Comparison of ENCODE assay signal across 19 cellular contexts in the genomic region with DNA sequence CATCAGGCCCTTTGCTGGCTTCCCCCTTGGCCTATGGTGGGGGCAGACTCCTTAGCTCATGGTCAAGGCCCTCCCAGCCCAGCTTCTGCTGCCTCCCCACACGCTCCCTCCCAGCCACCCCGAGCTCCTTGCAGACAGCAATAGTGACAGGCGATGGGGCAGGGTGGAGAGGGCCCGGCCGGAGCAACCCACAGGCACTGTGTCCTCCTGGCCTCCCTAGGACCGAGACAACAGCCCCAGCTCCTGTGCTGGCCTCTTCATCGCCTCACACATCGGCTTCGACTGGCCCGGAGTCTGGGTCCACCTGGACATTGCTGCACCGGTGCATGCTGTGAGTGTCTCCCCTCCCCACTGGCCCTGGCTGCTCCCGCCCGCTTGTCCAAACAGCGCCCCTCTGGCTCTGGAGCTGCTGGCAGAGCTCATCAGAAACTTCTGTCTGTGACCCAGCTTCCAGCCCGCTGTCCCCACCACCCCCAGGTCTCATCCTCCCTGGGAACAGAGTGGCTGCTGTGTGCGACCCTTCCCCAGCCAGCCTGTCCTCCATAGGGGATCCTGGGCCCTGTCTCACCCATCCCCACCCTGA. TPM values are rescaled to one million over a fixed set of nuclear protein-coding genes. Genes with fewer than 3 reads are reported as not detected.
DNase-seq lines count a peak whose midpoint lies in the region; ATAC-seq, FAIRE-seq and TF ChIP-seq lines count a peak whose summit lies in the region.
"Had no signal": no experiment of that assay in that cellular context is flagged by ENCODE, and none has a peak within 500 bp of the region (broad histone marks: within the 10 kb centered on the region; RNA-seq: fewer than 3 reads in every experiment).

No MANE protein-coding gene starts in this region.

- H3K4me1 Mint-ChIP-seq in activated naive CD4-positive, alpha-beta T cell treated with anti-CD3 and anti-CD28 coated beads, Interleukin-2, amount 10 ng/mL, durations not matched to agents 7 days and 5 days: no peaks in the 10 kb centered on the region
- H3K4me1 Mint-ChIP-seq in activated CD4-positive, alpha-beta T cell treated with anti-CD3 and anti-CD28 coated beads, Interleukin-2, amount 10 ng/mL, durations not matched to agents 7 days and 5 days: no peaks in the 10 kb centered on the region
- H3K4me1 Mint-ChIP-seq in type B pancreatic cell (ENCODE audit: unreplicated experiment): no peaks in the 10 kb centered on the region

- H3K36me3 ChIP-seq in kidney (ENCODE audit: control insufficient read depth in 1 of 2, insufficient read depth in 2 of 2, low read length in 2 of 2) (peaks cover 0 to under 1% of the 10 kb centered on the region in 2 donors), lower lobe of right lung (peaks cover 20% of the 10 kb centered on the region)

- H3K9ac ChIP-seq in kidney (ENCODE audit: low read length in 2 of 2): no peak overlapping the region

- CTCF ChIA-PET in activated naive CD4-positive, alpha-beta T cell treated with anti-CD3 and anti-CD28 coated beads, Interleukin-2, amount 10 ng/mL, durations not matched to agents 7 days and 5 days (lab: Charles Lee): interaction anchor here (1.3 kb wide), 1 partner anchor 11 kb away, joined by 3 read pairs; no protein-coding TSS in a partner anchor
- CTCF ChIA-PET in activated CD4-positive, alpha-beta T cell treated with anti-CD3 and anti-CD28 coated beads, Interleukin-2, amount 10 ng/mL, durations not matched to agents 7 days and 5 days (lab: Charles Lee): interaction anchor here (1.5 kb wide), 2 partner anchors 11 to 63 kb away, joined by 4 to 5 read pairs; partner anchors contain the start of gene STX16

- no peaks in the 10 kb centered on the region for H3K27me3 ChIP-seq in lower lobe of right lung (ENCODE audit: low read depth)
- H3K27me3 ChIP-seq: body of pancreas had no signal

- H3K4me3 ChIP-seq in kidney (ENCODE audit: low read length in 2 of 2): no peak overlapping the region
- no peak overlapping the region for H3K4me3 ChIP-seq in lower lobe of right lung
- H3K4me3 ChIP-seq: body of pancreas, GM12878, psoas muscle had no signal

- no peak overlapping the region for H3K4me3 Mint-ChIP-seq in activated naive CD4-positive, alpha-beta T cell treated with anti-CD3 and anti-CD28 coated beads, Interleukin-2, amount 10 ng/mL, durations not matched to agents 7 days and 5 days
- H3K4me3 Mint-ChIP-seq in activated CD4-positive, alpha-beta T cell treated with anti-CD3 and anti-CD28 coated beads, Interleukin-2, amount 10 ng/mL, durations not matched to agents 7 days and 5 days: no peak overlapping the region
- H3K4me3 Mint-ChIP-seq in type B pancreatic cell: no peak overlapping the region
- H3K4me3 Mint-ChIP-seq: stimulated activated memory B cell treated with anti-CD40 and anti-IgM and Interleukin-4, amounts not matched to agents 10 μg/mL and 1 μg/mL and 100 μg/mL, for 72 hours had no signal

- H3K4me1 ChIP-seq in kidney (ENCODE audit: control insufficient read depth in 1 of 2, insufficient read depth in 1 of 2, low read depth in 1 of 2, low read length in 2 of 2) (peaks cover 0 to 2% of the 10 kb centered on the region in 2 donors), lower lobe of right lung (no peaks in the 10 kb centered on the region)
- H3K4me1 ChIP-seq: body of pancreas, psoas muscle had no signal

- POLR2A ChIA-PET in activated CD4-positive, alpha-beta T cell treated with anti-CD3 and anti-CD28 coated beads, Interleukin-2, amount 10 ng/mL, durations not matched to agents 7 days and 5 days (lab: Charles Lee): no interaction called here

- no peak for ATAC-seq in activated naive CD4-positive, alpha-beta T cell treated with anti-CD3 and anti-CD28 coated beads, Interleukin-2, amount 50 U/mL, for 72 hours
- no peak for ATAC-seq in lower lobe of right lung
- ATAC-seq: body of pancreas; GM12878; psoas muscle; stimulated activated memory B cell treated with anti-CD40 and anti-IgM and Interleukin-4, amounts not matched to agents 10 μg/mL and 1 μg/mL and 100 μg/mL, for 72 hours had no signal

- H3K9me3 Mint-ChIP-seq in activated naive CD4-positive, alpha-beta T cell treated with anti-CD3 and anti-CD28 coated beads, Interleukin-2, amount 50 U/mL, for 72 hours: no peaks in the 10 kb centered on the region
- no peaks in the 10 kb centered on the region for H3K9me3 Mint-ChIP-seq in activated naive CD4-positive, alpha-beta T cell treated with anti-CD3 and anti-CD28 coated beads, Interleukin-2, amount 10 ng/mL, durations not matched to agents 7 days and 5 days
- H3K9me3 Mint-ChIP-seq in activated CD4-positive, alpha-beta T cell treated with anti-CD3 and anti-CD28 coated beads, Interleukin-2, amount 10 ng/mL, durations not matched to agents 7 days and 5 days: no peaks in the 10 kb centered on the region
- no peaks in the 10 kb centered on the region for H3K9me3 Mint-ChIP-seq in type B pancreatic cell
- H3K9me3 Mint-ChIP-seq: stimulated activated memory B cell treated with anti-CD40 and anti-IgM and Interleukin-4, amounts not matched to agents 10 μg/mL and 1 μg/mL and 100 μg/mL, for 72 hours had no signal

- no peaks in the 10 kb centered on the region for H3K27me3 Mint-ChIP-seq in activated naive CD4-positive, alpha-beta T cell treated with anti-CD3 and anti-CD28 coated beads, Interleukin-2, amount 10 ng/mL, durations not matched to agents 7 days and 5 days
- no peaks in the 10 kb centered on the region for H3K27me3 Mint-ChIP-seq in activated CD4-positive, alpha-beta T cell treated with anti-CD3 and anti-CD28 coated beads, Interleukin-2, amount 10 ng/mL, durations not matched to agents 7 days and 5 days
- no peaks in the 10 kb centered on the region for H3K27me3 Mint-ChIP-seq in type B pancreatic cell
- H3K27me3 Mint-ChIP-seq: stimulated activated memory B cell treated with anti-CD40 and anti-IgM and Interleukin-4, amounts not matched to agents 10 μg/mL and 1 μg/mL and 100 μg/mL, for 72 hours had no signal

- DNase-seq in activated naive CD4-positive, alpha-beta T cell treated with anti-CD3 and anti-CD28 coated beads, Interleukin-2, amount 50 U/mL, for 72 hours (ENCODE audit: low spot score in 2 of 2): peak; percentile 1 to 50
- no peak for DNase-seq in activated naive CD4-positive, alpha-beta T cell treated with anti-CD3 and anti-CD28 coated beads, Interleukin-2, amount 10 ng/mL, durations not matched to agents 7 days and 5 days
- DNase-seq in activated CD4-positive, alpha-beta T cell treated with anti-CD3 and anti-CD28 coated beads, Interleukin-2, amount 10 ng/mL, durations not matched to agents 7 days and 5 days: peak; percentile 5
- DNase-seq in kidney (peak; percentile 68), type B pancreatic cell (ENCODE audit: extremely low spot score, unreplicated experiment) (peak; percentile 62), NCI-H1105 (lab: John Stamatoyannopoulos, UW) (no peak), lower lobe of right lung (no peak), NCI-H2227 treated with DMSO at 0.1 percent for 48 hours (lab: John Stamatoyannopoulos, UW) (no peak)
- DNase-seq: hippocampal formation; mesenchymal stem cell; MM.1S; NCI-H226; stimulated activated CD4-positive, alpha-beta T cell treated with anti-CD3 and anti-CD28 coated beads, Interleukin-2, amount 100 ng/mL, for 48 hours; T1000 had no signal

- no peak for TF ChIP-seq CTCF in kidney (IDR thresholded peaks at IDR 0.05; ENCODE audit: borderline replicate concordance, extremely low read depth, insufficient read depth)
- TF ChIP-seq CTCF in type B pancreatic cell (conservative IDR thresholded peaks at IDR 0.05): no peak
- no peak for TF ChIP-seq CTCF in lower lobe of right lung (IDR thresholded peaks at IDR 0.05)

- no peaks in the 10 kb centered on the region for H3K9me3 ChIP-seq in kidney (ENCODE audit: control insufficient read depth in 1 of 2, low read length in 2 of 2)
- no peaks in the 10 kb centered on the region for H3K9me3 ChIP-seq in lower lobe of right lung
- H3K9me3 ChIP-seq: body of pancreas, psoas muscle had no signal

- H3K36me3 Mint-ChIP-seq in activated naive CD4-positive, alpha-beta T cell treated with anti-CD3 and anti-CD28 coated beads, Interleukin-2, amount 50 U/mL, for 72 hours: no peaks in the 10 kb centered on the region
- no peaks in the 10 kb centered on the region for H3K36me3 Mint-ChIP-seq in activated naive CD4-positive, alpha-beta T cell treated with anti-CD3 and anti-CD28 coated beads, Interleukin-2, amount 10 ng/mL, durations not matched to agents 7 days and 5 days
- no peaks in the 10 kb centered on the region for H3K36me3 Mint-ChIP-seq in activated CD4-positive, alpha-beta T cell treated with anti-CD3 and anti-CD28 coated beads, Interleukin-2, amount 10 ng/mL, durations not matched to agents 7 days and 5 days (ENCODE audit: low read depth)
- no peaks in the 10 kb centered on the region for H3K36me3 Mint-ChIP-seq in type B pancreatic cell

- H3K27ac ChIP-seq in kidney (ENCODE audit: low read depth in 2 of 2, low read length in 2 of 2): no peak overlapping the region
- H3K27ac ChIP-seq in lower lobe of right lung: no peak overlapping the region
- H3K27ac ChIP-seq: body of pancreas, psoas muscle had no signal

- H3K27ac Mint-ChIP-seq in activated naive CD4-positive, alpha-beta T cell treated with anti-CD3 and anti-CD28 coated beads, Interleukin-2, amount 50 U/mL, for 72 hours: no peak overlapping the region
- no peak overlapping the region for H3K27ac Mint-ChIP-seq in activated naive CD4-positive, alpha-beta T cell treated with anti-CD3 and anti-CD28 coated beads, Interleukin-2, amount 10 ng/mL, durations not matched to agents 7 days and 5 days
- no peak overlapping the region for H3K27ac Mint-ChIP-seq in activated CD4-positive, alpha-beta T cell treated with anti-CD3 and anti-CD28 coated beads, Interleukin-2, amount 10 ng/mL, durations not matched to agents 7 days and 5 days
- no peak overlapping the region for H3K27ac Mint-ChIP-seq in type B pancreatic cell
- H3K27ac Mint-ChIP-seq: stimulated activated memory B cell treated with anti-CD40 and anti-IgM and Interleukin-4, amounts not matched to agents 10 μg/mL and 1 μg/mL and 100 μg/mL, for 72 hours had no signal

- FAIRE-seq in kidney (lab: Jason Lieb, UNC): no peak
- FAIRE-seq: GM12878, H54 had no signal

- intact Hi-C loops in kidney (cut with DNase I): no loop called here
- intact Hi-C loops in lower lobe of right lung (cut with DNase I): no loop called here

RNA-seq across cellular contexts. Expression of gene NPEPL1, which starts 21.8 kb away (rescaled TPM):
- 10 to 100 TPM; 12.8 to 21.6 TPM for total RNA-seq in activated naive CD4-positive, alpha-beta T cell treated with anti-CD3 and anti-CD28 coated beads, Interleukin-2, amount 50 U/mL, for 72 hours
- total RNA-seq in activated CD4-positive, alpha-beta T cell treated with anti-CD3 and anti-CD28 coated beads, Interleukin-2, amount 10 ng/mL, durations not matched to agents 7 days and 5 days: 10 to 100 TPM; 28.7 to 30.7 TPM
- total RNA-seq in kidney (60.2 TPM), type B pancreatic cell (ENCODE audit: low replicate concordance) (21.1 and 25.0 TPM in 2 replicates), lower lobe of right lung (40.6 TPM)
- polyA plus RNA-seq in kidney (ENCODE audit: insufficient read depth, low read depth, low replicate concordance): 39.7 TPM

Comparison
In these comparisons a context has a peak if more than half of its experiments do, and no peak if none do; other contexts are left out.
1. DNase-seq: peak in activated naive CD4-positive, alpha-beta T cell treated with anti-CD3 and anti-CD28 coated beads, Interleukin-2, amount 50 U/mL, for 72 hours (2 of 2), activated CD4-positive, alpha-beta T cell treated with anti-CD3 and anti-CD28 coated beads, Interleukin-2, amount 10 ng/mL, durations not matched to agents 7 days and 5 days (single experiment), kidney (single experiment) and type B pancreatic cell (single experiment); none in activated naive CD4-positive, alpha-beta T cell treated with anti-CD3 and anti-CD28 coated beads, Interleukin-2, amount 10 ng/mL, durations not matched to agents 7 days and 5 days (single experiment), NCI-H1105 (single experiment), lower lobe of right lung (single experiment) and NCI-H2227 treated with DMSO at 0.1 percent for 48 hours (single experiment).